ENCODE assay signal across 9 cellular contexts in genomic region chrX:71253253-71254091, GRCh38. TPM values are rescaled to one million over a fixed set of nuclear protein-coding genes. Genes with fewer than 3 reads are reported as not detected.
DNase-seq lines count a peak whose midpoint lies in the region; ATAC-seq and TF ChIP-seq lines count a peak whose summit lies in the region.
"Had no signal": no experiment of that assay in that cellular context is flagged by ENCODE, and none has a peak within 500 bp of the region (broad histone marks: within the 10 kb centered on the region; RNA-seq: fewer than 3 reads in every experiment).

No MANE protein-coding gene starts in this region.

- TF ChIP-seq CTCF in NB4 (IDR thresholded peaks at IDR 0.05; ENCODE audit: low read depth, low read length), result peak; percentile 50

- H3K4me3 Mint-ChIP-seq in naive B cell, result peak overlapping the region; percentile 81 to 96 (median 95)

- H3K27me3 Mint-ChIP-seq in naive B cell, result no peaks in the 10 kb centered on the region

- WGBS in esophagus, 2 donors, result 2 to 27% methylated on average over 33 to 35 of the region's 35 CpGs

- H3K36me3 ChIP-seq in esophagus (ENCODE audit: control insufficient read depth in 2 of 2, insufficient read depth in 2 of 2, low read length in 1 of 2), result peaks cover 0 to 5% of the 10 kb centered on the region in 2 donors

- peaks cover 0 to 7% of the 10 kb centered on the region in 2 donors for H3K36me3 Mint-ChIP-seq in naive B cell

- H3K4me3 ChIP-seq in NB4 (ENCODE audit: low read depth, low read length) (peak overlapping the region; percentile 77), esophagus (ENCODE audit: low read depth in 1 of 2, low read length in 2 of 2) (peak overlapping the region; percentile 52 to 81)

- peaks cover 0 to 1% (median 0%) of the 10 kb centered on the region in 7 donors for H3K9me3 Mint-ChIP-seq in naive B cell

- H3K4me1 Mint-ChIP-seq in naive B cell, result peaks cover 18 to 27% (median 26%) of the 10 kb centered on the region in 3 donors

- no peak for ATAC-seq in naive B cell (ENCODE audit: low read depth in 2 of 2)

- H3K9me3 ChIP-seq in esophagus (ENCODE audit: control insufficient read depth in 2 of 2, insufficient read depth in 1 of 2, low read depth in 1 of 2, low read length in 1 of 2), result no peaks in the 10 kb centered on the region

- H3K27me3 ChIP-seq in esophagus (ENCODE audit: control insufficient read depth in 1 of 2, insufficient read depth in 2 of 2, low read length in 2 of 2), result no peaks in the 10 kb centered on the region

- H3K27ac ChIP-seq in esophagus (ENCODE audit: low read depth in 2 of 2, low read length in 1 of 2), result peak overlapping the region in 1 of 2 donors; percentile 70

- peaks cover 0 to 5% of the 10 kb centered on the region in 2 donors for H3K4me1 ChIP-seq in esophagus (ENCODE audit: control insufficient read depth in 2 of 2, insufficient read depth in 2 of 2, low read length in 1 of 2)

- DNase-seq in NCI-H1417 (lab: John Stamatoyannopoulos, UW) (peak; percentile 2 to 67 (median 33)), NCI-H1417 treated with DMSO at 0.1 percent for 48 hours (lab: John Stamatoyannopoulos, UW) (no peak), NB4 (ENCODE audit: low read depth) (peak; percentile 71), activated T-cell treated with anti-CD3 and anti-CD28 coated beads for 1 hour (ENCODE audit: low read depth) (peak; percentile 16), naive B cell (peak; percentile 20), ureter (ENCODE audit: low spot score) (peak; percentile 53), occipital lobe (lab: John Stamatoyannopoulos, UW) (no peak)

- no peak for TF ChIP-seq POLR2A in NB4 (IDR thresholded peaks at IDR 0.05; ENCODE audit: extremely low read depth, insufficient read length)

- H3K27ac Mint-ChIP-seq in naive B cell, result peak overlapping the region in 5 of 6 donors; percentile 61 to 97 (median 86)

RNA-seq across cellular contexts. Expression of gene ZMYM3, which starts 0.5 kb away (rescaled TPM):
- polyA plus RNA-seq in esophagus (1 to 10 TPM; 5.2 to 7.6 TPM), naive B cell (ENCODE audit: low read depth in 6 of 6) (10 to 100 TPM in 1 of 6 donors, 1 to 10 TPM in 5; 5.8 to 10.0 (median 7.8) TPM)
- total RNA-seq in ureter (28.9 TPM), occipital lobe (24.2 TPM)

RNA-seq across cellular contexts. Expression of gene NONO, which starts 30.0 kb away (rescaled TPM):
- polyA plus RNA-seq in esophagus (100 to 1,000 TPM in 1 of 2 donors, 10 to 100 TPM in 1; 66.8 to 106 TPM), naive B cell (ENCODE audit: low read depth in 6 of 6) (100 to 1,000 TPM; 174 to 227 (median 183) TPM)
- total RNA-seq in ureter (308 TPM), occipital lobe (372 TPM)

RNA-seq across cellular contexts. Expression of gene GJB1, which starts 30.4 kb away (rescaled TPM):
- polyA plus RNA-seq in esophagus (under 1 TPM; 0.04 to 0.16 TPM), naive B cell (ENCODE audit: low read depth in 6 of 6) (not detected)
- total RNA-seq in ureter (4.1 TPM), occipital lobe (not detected)
- total RNA-seq: glomerular endothelial cell had no signal

RNA-seq across cellular contexts. Expression of gene ITGB1BP2, which starts 48.1 kb away (rescaled TPM):
- 1 to 10 TPM; 1.2 to 1.3 TPM for polyA plus RNA-seq in esophagus
- polyA plus RNA-seq in naive B cell (ENCODE audit: low read depth in 6 of 6), result not detected
- total RNA-seq in ureter, result 8.9 TPM
- 0.78 TPM for total RNA-seq in occipital lobe

Comparison
In these comparisons a context has a peak if more than half of its experiments do, and no peak if none do; other contexts are left out.
1. DNase-seq: peak in NCI-H1417 (3 of 3), NB4 (single experiment), activated T-cell treated with anti-CD3 and anti-CD28 coated beads for 1 hour (single experiment), naive B cell (single experiment) and ureter (single experiment); none in NCI-H1417 treated with DMSO at 0.1 percent for 48 hours (single experiment) and occipital lobe (single experiment).